Comparison of ENCODE assay signal across 8 cellular contexts in genomic region chr2:10448646-10449480, GRCh38. TPM values are rescaled to one million over a fixed set of nuclear protein-coding genes. Genes with fewer than 3 reads are reported as not detected.
DNase-seq lines count a peak whose midpoint lies in the region; ATAC-seq, FAIRE-seq and TF ChIP-seq lines count a peak whose summit lies in the region.

No MANE protein-coding gene starts in this region.

- WGBS in smooth muscle cell (ENCODE audit: low lambda C conversion rate): 8% methylated on average over 61 of the region's 61 CpGs

- H3K4me1 ChIP-seq in iPS-18a (ENCODE audit: control insufficient read depth, low read depth, low read length) (peaks cover 12% of the 10 kb centered on the region), smooth muscle cell (ENCODE audit: low read depth) (peaks cover 29% of the 10 kb centered on the region)

- DNase-seq in NCI-H1092 (lab: John Stamatoyannopoulos, UW) (peak; percentile 82), SW 1271 (lab: John Stamatoyannopoulos, UW) (peak; percentile 79 to 88), amniotic stem cell (lab: John Stamatoyannopoulos, UW) (peak; percentile 82), smooth muscle cell (lab: John Stamatoyannopoulos, UW; ENCODE audit: unreplicated experiment) (no peak), frontal cortex (ENCODE audit: low spot score in 2 of 2) (no peak)

- H3K4me2 ChIP-seq in smooth muscle cell: peak overlapping the region; percentile 96

- ATAC-seq in HG02610 (IDR thresholded peaks at IDR 0.05; ENCODE audit: unreplicated experiment): peak; percentile 53

- H3F3A ChIP-seq in smooth muscle cell (ENCODE audit: low read depth): no peaks in the 10 kb centered on the region

- H3K9me3 ChIP-seq in iPS-18a (ENCODE audit: control insufficient read depth, low read depth, low read length) (no peaks in the 10 kb centered on the region), smooth muscle cell (replicated peaks; ENCODE audit: low read depth) (no peaks in the 10 kb centered on the region)

- TF ChIP-seq CTCF in GM12874 (IDR thresholded peaks at IDR 0.05; ENCODE audit: insufficient read depth, low read depth, low read length): peak; percentile 29; the same call in 1 of the 2 replicates
- no peak for TF ChIP-seq CTCF in smooth muscle cell (IDR thresholded peaks at IDR 0.05; ENCODE audit: borderline replicate concordance, insufficient read depth, poor library complexity, severe bottlenecking)

- peaks cover 19% of the 10 kb centered on the region for H4K20me1 ChIP-seq in smooth muscle cell (ENCODE audit: low read depth)

- FAIRE-seq in frontal cortex (lab: Jason Lieb, UNC): no peak

- H3K27ac ChIP-seq in iPS-18a (ENCODE audit: low read length) (peak overlapping the region; percentile 31), smooth muscle cell (ENCODE audit: low read depth) (peak overlapping the region; percentile 52)

- peak overlapping the region; percentile 77 for H3K9ac ChIP-seq in iPS-18a (ENCODE audit: low read length)
- H3K9ac ChIP-seq in smooth muscle cell (ENCODE audit: low read depth): peak overlapping the region; percentile 66

- H3K4me3 ChIP-seq in iPS-18a (ENCODE audit: low read length) (peak overlapping the region; percentile 72), smooth muscle cell (peak overlapping the region; percentile 68)

- H3K27me3 ChIP-seq in iPS-18a (ENCODE audit: control insufficient read depth, insufficient read depth, low read length): peaks cover 20% of the 10 kb centered on the region
- H3K27me3 ChIP-seq in smooth muscle cell (ENCODE audit: low read depth): no peaks in the 10 kb centered on the region

- peaks cover 10% of the 10 kb centered on the region for H3K79me2 ChIP-seq in smooth muscle cell (ENCODE audit: low read depth)

- peaks cover 13% of the 10 kb centered on the region for H3K36me3 ChIP-seq in iPS-18a (ENCODE audit: control insufficient read depth, low read depth, low read length)
- no peaks in the 10 kb centered on the region for H3K36me3 ChIP-seq in smooth muscle cell (ENCODE audit: low read depth)

- peak overlapping the region; percentile 99 for H2AFZ ChIP-seq in smooth muscle cell (ENCODE audit: low read depth)

RNA-seq across cellular contexts. Expression of gene ODC1, which starts 0.7 kb away (rescaled TPM):
- total RNA-seq in smooth muscle cell (27.6 and 34.7 TPM in 2 replicates), frontal cortex (143 TPM)
- polyA plus RNA-seq in smooth muscle cell: 22.4 and 32.9 TPM in 2 replicates

Comparison
In these comparisons a context has a peak if more than half of its experiments do, and no peak if none do; other contexts are left out.
1. DNase-seq: peak in NCI-H1092 (single experiment), SW 1271 (2 of 2) and amniotic stem cell (single experiment); none in smooth muscle cell (single experiment) and frontal cortex (0 of 2).